ENCODE assay signal across 16 cellular contexts in genomic region chr2:54771166-54771565, GRCh38. TPM values are rescaled to one million over a fixed set of nuclear protein-coding genes. Genes with fewer than 3 reads are reported as not detected.
DNase-seq lines count a peak whose midpoint lies in the region; ATAC-seq, FAIRE-seq and TF ChIP-seq lines count a peak whose summit lies in the region.
"Had no signal": no experiment of that assay in that cellular context is flagged by ENCODE, and none has a peak within 500 bp of the region (broad histone marks: within the 10 kb centered on the region; RNA-seq: fewer than 3 reads in every experiment).

No MANE protein-coding gene starts in this region.

- DNase-seq in H54 (ENCODE audit: insufficient read length, low spot score): peak; percentile 26
- no peak for DNase-seq in RWPE2 (ENCODE audit: low spot score)
- peak; percentile 91 for DNase-seq in epithelial cell of esophagus (ENCODE audit: low read depth)
- no peak for DNase-seq in smooth muscle cell (lab: John Stamatoyannopoulos, UW; ENCODE audit: unreplicated experiment)
- no peak for DNase-seq in mucosa of descending colon
- DNase-seq in uterus: no peak
- DNase-seq: activated CD8-positive, alpha-beta memory T cell treated with anti-CD3 and anti-CD28 coated beads, Interleukin-2, amount 10 ng/mL, durations not matched to agents 7 days and 5 days; body of pancreas; DMS79; NCI-H1092; NCI-H748 treated with DMSO at 0.1 percent for 48 hours; Peyer's patch had no signal

- peak; percentile 92 for FAIRE-seq in H54 (lab: Jason Lieb, UNC)

- H3K4me1 ChIP-seq in RWPE2 (ENCODE audit: insufficient read depth, poor library complexity, severe bottlenecking) (peaks cover 41% of the 10 kb centered on the region), smooth muscle cell (ENCODE audit: low read depth) (no peaks in the 10 kb centered on the region), mucosa of descending colon (ENCODE audit: low read depth) (no peaks in the 10 kb centered on the region), uterus (no peaks in the 10 kb centered on the region)
- H3K4me1 ChIP-seq: body of pancreas, Peyer's patch had no signal

- no peaks in the 10 kb centered on the region for H3F3A ChIP-seq in smooth muscle cell (ENCODE audit: low read depth)

- H4K20me1 ChIP-seq in smooth muscle cell (ENCODE audit: low read depth): no peaks in the 10 kb centered on the region

- H3K9me3 ChIP-seq in RWPE2 (ENCODE audit: severe bottlenecking): peaks cover 4% of the 10 kb centered on the region
- H3K9me3 ChIP-seq in smooth muscle cell (replicated peaks; ENCODE audit: low read depth): peaks cover 3% of the 10 kb centered on the region
- H3K9me3 ChIP-seq in mucosa of descending colon: peaks cover 6% of the 10 kb centered on the region
- H3K9me3 ChIP-seq in uterus: no peaks in the 10 kb centered on the region
- H3K9me3 ChIP-seq: Peyer's patch had no signal

- 67% methylated on average over 6 of the region's 6 CpGs for WGBS in smooth muscle cell (ENCODE audit: low lambda C conversion rate)

- H3K36me3 ChIP-seq in RWPE2 (ENCODE audit: low read depth): no peaks in the 10 kb centered on the region
- no peaks in the 10 kb centered on the region for H3K36me3 ChIP-seq in smooth muscle cell (ENCODE audit: low read depth)
- H3K36me3 ChIP-seq in mucosa of descending colon (ENCODE audit: low read depth): no peaks in the 10 kb centered on the region
- no peaks in the 10 kb centered on the region for H3K36me3 ChIP-seq in uterus
- H3K36me3 ChIP-seq: Peyer's patch, suprapubic skin had no signal

- peak overlapping the region; percentile 13 for H3K9ac ChIP-seq in smooth muscle cell (ENCODE audit: low read depth)

- no peaks in the 10 kb centered on the region for H3K79me2 ChIP-seq in smooth muscle cell (ENCODE audit: low read depth)

- intact Hi-C loops in mucosa of descending colon (cut with DNase I, micrococcal nuclease): no loop called here
- intact Hi-C loops in uterus (cut with DNase I; ENCODE audit: low total_unique reads): no loop called here

- H3K27ac ChIP-seq in RWPE2 (ENCODE audit: poor library complexity, severe bottlenecking) (peak overlapping the region; percentile 89), smooth muscle cell (ENCODE audit: low read depth) (peak overlapping the region; percentile 62), uterus (no peak overlapping the region)
- H3K27ac ChIP-seq: body of pancreas, Peyer's patch, suprapubic skin had no signal

- no peak overlapping the region for H3K4me2 ChIP-seq in smooth muscle cell

- H3K4me3 ChIP-seq in RWPE2 (ENCODE audit: severe bottlenecking): no peak overlapping the region
- H3K4me3 ChIP-seq in epithelial cell of esophagus (ENCODE audit: low read length): no peak overlapping the region
- H3K4me3 ChIP-seq in smooth muscle cell: no peak overlapping the region
- no peak overlapping the region for H3K4me3 ChIP-seq in mucosa of descending colon
- H3K4me3 ChIP-seq in uterus: no peak overlapping the region
- H3K4me3 ChIP-seq: body of pancreas, lung, Peyer's patch, suprapubic skin had no signal

- no peak overlapping the region for H2AFZ ChIP-seq in smooth muscle cell (ENCODE audit: low read depth)

- ATAC-seq in RWPE2 (ENCODE audit: low read depth): peak; percentile 59; the same call in 2 of the 3 replicates
- no peak for ATAC-seq in GM21723 (IDR thresholded peaks at IDR 0.05; ENCODE audit: unreplicated experiment)
- ATAC-seq in mucosa of descending colon: no peak
- ATAC-seq: activated CD8-positive, alpha-beta memory T cell treated with anti-CD3 and anti-CD28 coated beads, Interleukin-2, amount 10 ng/mL, durations not matched to agents 7 days and 5 days; body of pancreas had no signal

- TF ChIP-seq CTCF in RWPE2 (IDR thresholded peaks at IDR 0.05; ENCODE audit: poor library complexity, severe bottlenecking) (no peak), epithelial cell of esophagus (IDR thresholded peaks at IDR 0.05; ENCODE audit: insufficient read depth, low read depth, low read length, missing control alignments) (no peak), smooth muscle cell (IDR thresholded peaks at IDR 0.05; ENCODE audit: borderline replicate concordance, insufficient read depth, poor library complexity, severe bottlenecking) (no peak), mucosa of descending colon (IDR thresholded peaks at IDR 0.05) (no peak), uterus (IDR thresholded peaks at IDR 0.05) (no peak)

- TF ChIP-seq POLR2A in H54 (IDR thresholded peaks at IDR 0.05; ENCODE audit: low read depth, low read length) (no peak), uterus (IDR thresholded peaks at IDR 0.05) (no peak)

- H3K27me3 ChIP-seq in RWPE2 (ENCODE audit: insufficient read depth, poor library complexity, severe bottlenecking): no peaks in the 10 kb centered on the region
- no peaks in the 10 kb centered on the region for H3K27me3 ChIP-seq in smooth muscle cell (ENCODE audit: low read depth)
- no peaks in the 10 kb centered on the region for H3K27me3 ChIP-seq in uterus
- H3K27me3 ChIP-seq: body of pancreas, Peyer's patch, suprapubic skin had no signal

RNA-seq across cellular contexts. Expression of gene EML6, which starts 47.7 kb away (rescaled TPM):
- 0.49 and 9.7 TPM in 2 replicates for total RNA-seq in smooth muscle cell
- 0.54 and 1.5 TPM in 2 replicates for polyA plus RNA-seq in smooth muscle cell
- 1 to 10 TPM; 3.4 to 7.3 (median 5.3) TPM for total RNA-seq in mucosa of descending colon
- total RNA-seq in uterus: 1 to 10 TPM in 3 of 4 donors, under 1 TPM in 1; 0.26 to 2.4 (median 1.5) TPM
- polyA plus RNA-seq: CD14-positive monocyte had no signal

Comparison
In these comparisons a context has a peak if more than half of its experiments do, and no peak if none do; other contexts are left out.
1. DNase-seq: peak in H54 (single experiment) and epithelial cell of esophagus (single experiment); none in RWPE2 (single experiment), smooth muscle cell (single experiment), mucosa of descending colon (0 of 3) and uterus (0 of 2).
2. H3K27ac ChIP-seq: peak in RWPE2 (single experiment) and smooth muscle cell (single experiment); none in uterus (0 of 2).